22 cellular contexts compared by ENCODE assay signal in the genomic region with DNA sequence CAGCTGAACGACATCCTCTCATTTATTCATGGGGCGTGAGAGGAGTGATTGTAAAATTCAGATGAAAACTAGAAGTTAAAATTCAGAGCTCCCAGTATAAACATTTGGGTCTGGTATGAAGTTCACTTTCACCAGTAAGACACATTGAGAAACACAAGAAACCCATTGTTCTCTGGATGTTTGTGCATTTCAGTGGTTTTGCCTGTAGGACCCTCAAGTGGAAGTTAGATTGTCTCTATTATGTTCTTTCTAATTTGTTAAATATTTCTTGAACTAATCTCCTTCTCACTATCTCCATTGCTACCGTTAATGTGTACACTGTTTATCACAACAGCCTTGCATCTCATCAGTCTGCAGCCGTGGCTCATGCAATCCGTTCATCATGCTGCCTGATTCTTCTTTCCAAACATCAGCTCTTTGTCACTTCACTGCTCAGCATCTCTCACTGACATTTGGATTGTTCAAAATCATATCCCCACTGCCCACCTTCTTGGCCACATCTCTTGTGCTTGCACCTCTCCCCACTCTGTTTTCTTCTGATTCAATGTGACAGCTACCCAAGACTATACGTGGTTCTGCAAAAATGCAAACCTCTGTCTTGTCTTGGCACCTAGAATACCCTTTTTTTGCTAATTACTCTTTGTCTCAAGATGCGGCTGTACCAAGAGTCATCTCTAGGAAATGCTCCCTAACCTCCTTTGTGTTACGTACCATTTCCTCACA. TPM values are rescaled to one million over a fixed set of nuclear protein-coding genes. Genes with fewer than 3 reads are reported as not detected.
DNase-seq lines count a peak whose midpoint lies in the region; ATAC-seq and TF ChIP-seq lines count a peak whose summit lies in the region.
"Had no signal": no experiment of that assay in that cellular context is flagged by ENCODE, and none has a peak within 500 bp of the region (broad histone marks: within the 10 kb centered on the region; RNA-seq: fewer than 3 reads in every experiment).

No MANE protein-coding gene starts in this region.

- intact Hi-C loops in activated CD4-positive, alpha-beta memory T cell treated with anti-CD3 and anti-CD28 coated beads for 36 hours (cut with micrococcal nuclease) = loop anchor here (2.0 to 10.0 kb wide), 2 partner anchors 75 to 111 kb away; a partner anchor contains a TSS
- intact Hi-C loops in CD14-positive monocyte (cut with micrococcal nuclease) = no loop called here

- peak overlapping the region; percentile 68 for H3K4me3 Mint-ChIP-seq in activated T-cell treated with anti-CD3 and anti-CD28 coated beads, Interleukin-2, amount 50 U/mL, for 72 hours
- no peak overlapping the region for H3K4me3 Mint-ChIP-seq in activated CD4-positive, alpha-beta memory T cell treated with anti-CD3 and anti-CD28 coated beads for 36 hours
- H3K4me3 Mint-ChIP-seq in osteocyte (ENCODE audit: unreplicated experiment) = no peak overlapping the region
- H3K4me3 Mint-ChIP-seq in CD14-positive monocyte = no peak overlapping the region
- H3K4me3 Mint-ChIP-seq: IgD-negative memory B cell had no signal

- peaks cover 42% of the 10 kb centered on the region for H3K27me3 Mint-ChIP-seq in activated T-cell treated with anti-CD3 and anti-CD28 coated beads, Interleukin-2, amount 50 U/mL, for 72 hours (ENCODE audit: low read depth)
- H3K27me3 Mint-ChIP-seq in activated CD4-positive, alpha-beta memory T cell treated with anti-CD3 and anti-CD28 coated beads for 36 hours = peaks cover 4% of the 10 kb centered on the region
- H3K27me3 Mint-ChIP-seq in osteocyte (ENCODE audit: unreplicated experiment) = peaks cover 8% of the 10 kb centered on the region
- peaks cover 0 to 2% (median 0%) of the 10 kb centered on the region in 3 donors for H3K27me3 Mint-ChIP-seq in CD14-positive monocyte (ENCODE audit: low read depth in 3 of 3)

- no peak for TF ChIP-seq CTCF in osteocyte (IDR thresholded peaks at IDR 0.05)
- no peak for TF ChIP-seq CTCF in CD14-positive monocyte (IDR thresholded peaks at IDR 0.05)

- H3K36me3 Mint-ChIP-seq in activated T-cell treated with anti-CD3 and anti-CD28 coated beads, Interleukin-2, amount 50 U/mL, for 72 hours (ENCODE audit: insufficient read depth in 2 of 2) = peaks cover 5 to 9% of the 10 kb centered on the region in 2 donors
- no peaks in the 10 kb centered on the region for H3K36me3 Mint-ChIP-seq in activated CD4-positive, alpha-beta memory T cell treated with anti-CD3 and anti-CD28 coated beads for 36 hours
- no peaks in the 10 kb centered on the region for H3K36me3 Mint-ChIP-seq in osteocyte (ENCODE audit: unreplicated experiment)
- no peaks in the 10 kb centered on the region for H3K36me3 Mint-ChIP-seq in CD14-positive monocyte
- H3K36me3 Mint-ChIP-seq: IgD-negative memory B cell had no signal

- peaks cover 30% of the 10 kb centered on the region for H3K4me1 Mint-ChIP-seq in activated T-cell treated with anti-CD3 and anti-CD28 coated beads, Interleukin-2, amount 50 U/mL, for 72 hours (ENCODE audit: low read depth)
- peaks cover 21% of the 10 kb centered on the region for H3K4me1 Mint-ChIP-seq in activated CD4-positive, alpha-beta memory T cell treated with anti-CD3 and anti-CD28 coated beads for 36 hours (ENCODE audit: low read depth)
- H3K4me1 Mint-ChIP-seq in osteocyte (ENCODE audit: unreplicated experiment) = no peaks in the 10 kb centered on the region
- no peaks in the 10 kb centered on the region for H3K4me1 Mint-ChIP-seq in CD14-positive monocyte
- H3K4me1 Mint-ChIP-seq: IgD-negative memory B cell had no signal

- peak overlapping the region; percentile 91 for H3K27ac Mint-ChIP-seq in activated T-cell treated with anti-CD3 and anti-CD28 coated beads, Interleukin-2, amount 50 U/mL, for 72 hours
- peak overlapping the region; percentile 77 for H3K27ac Mint-ChIP-seq in activated CD4-positive, alpha-beta memory T cell treated with anti-CD3 and anti-CD28 coated beads for 36 hours
- H3K27ac Mint-ChIP-seq in osteocyte (ENCODE audit: unreplicated experiment) (no peak overlapping the region), CD14-positive monocyte (no peak overlapping the region)
- H3K27ac Mint-ChIP-seq: IgD-negative memory B cell had no signal

- CTCF ChIA-PET in activated CD4-positive, alpha-beta memory T cell treated with anti-CD3 and anti-CD28 coated beads for 36 hours (lab: Charles Lee) = interaction anchor here (1.0 to 3.8 kb wide), 5 partner anchors 9 to 34 kb away, joined by 3 to 15 read pairs (median 7); no protein-coding TSS in a partner anchor

- no peak for DNase-seq in activated CD4-positive, CD25-positive, alpha-beta regulatory T cell treated with anti-CD3 and anti-CD28 coated beads, Interleukin-2, amount 50 U/mL, for 72 hours
- peak; percentile 33 to 41 for DNase-seq in activated T-cell treated with anti-CD3 and anti-CD28 coated beads, Interleukin-2, amount 50 U/mL, for 72 hours
- DNase-seq in activated T-cell treated with anti-CD3 and anti-CD28 coated beads, Interleukin-2, amount 50 U/mL, for 48 hours = no peak
- DNase-seq in activated CD4-positive, alpha-beta memory T cell treated with anti-CD3 and anti-CD28 coated beads for 36 hours = peak; percentile 22
- DNase-seq in osteocyte (ENCODE audit: extremely low spot score, unreplicated experiment) = peak; percentile 21
- no peak for DNase-seq in AG20443 (ENCODE audit: low spot score)
- DNase-seq in CD14-positive monocyte (ENCODE audit: low spot score) = no peak
- DNase-seq: EL; GF-D8; GOT3; HCEC 1CT; NCI-H1105; NCI-H146; NCI-H2029 treated with DMSO at 0.1 percent for 48 hours; NCI-H226; NCI-H510A treated with DMSO at 0.1 percent for 48 hours; NCI-H748 treated with DMSO at 0.1 percent for 48 hours; NK-92 treated with Interleukin-12 subunit alpha and Interleukin-12 subunit beta, amount 100 ng/mL, for 24 hours had no signal

- peaks cover 0 to 2% of the 10 kb centered on the region in 2 donors for H3K9me3 Mint-ChIP-seq in activated T-cell treated with anti-CD3 and anti-CD28 coated beads, Interleukin-2, amount 50 U/mL, for 72 hours
- no peaks in the 10 kb centered on the region for H3K9me3 Mint-ChIP-seq in activated CD4-positive, alpha-beta memory T cell treated with anti-CD3 and anti-CD28 coated beads for 36 hours
- H3K9me3 Mint-ChIP-seq in osteocyte (ENCODE audit: unreplicated experiment) = no peaks in the 10 kb centered on the region
- peaks cover 0 to 2% (median 0%) of the 10 kb centered on the region in 7 donors for H3K9me3 Mint-ChIP-seq in CD14-positive monocyte

- POLR2A ChIA-PET in activated CD4-positive, alpha-beta memory T cell treated with anti-CD3 and anti-CD28 coated beads for 36 hours (lab: Charles Lee) = interaction anchor here (1.0 kb wide), 1 partner anchor 27 kb away, joined by 5 read pairs; no protein-coding TSS in a partner anchor

- peak; percentile 25 to 27 for ATAC-seq in activated CD4-positive, CD25-positive, alpha-beta regulatory T cell treated with anti-CD3 and anti-CD28 coated beads, Interleukin-2, amount 50 U/mL, for 24 hours
- peak; percentile 52 to 57 for ATAC-seq in activated T-cell treated with anti-CD3 and anti-CD28 coated beads, Interleukin-2, amount 50 U/mL, for 72 hours (replicated peaks in 1 of 2)

RNA-seq across cellular contexts. Expression of a gene that starts 49.5 kb away (rescaled TPM):
- 10 to 100 TPM; 23.9 to 44.3 TPM for total RNA-seq in activated T-cell treated with anti-CD3 and anti-CD28 coated beads, Interleukin-2, amount 50 U/mL, for 72 hours
- total RNA-seq in activated CD4-positive, alpha-beta memory T cell treated with anti-CD3 and anti-CD28 coated beads for 36 hours = 1 to 10 TPM; 3.4 to 3.5 TPM
- 0.51 and 0.65 TPM in 2 replicates for total RNA-seq in osteocyte
- not detected for polyA plus RNA-seq in CD14-positive monocyte
- total RNA-seq: A172 had no signal
- polyA plus RNA-seq: AG04450, IgD-negative memory B cell had no signal

Comparison
In these comparisons a context has a peak if more than half of its experiments do, and no peak if none do; other contexts are left out.
1. DNase-seq: peak in activated T-cell treated with anti-CD3 and anti-CD28 coated beads, Interleukin-2, amount 50 U/mL, for 72 hours (2 of 2), activated CD4-positive, alpha-beta memory T cell treated with anti-CD3 and anti-CD28 coated beads for 36 hours (single experiment) and osteocyte (single experiment); none in activated CD4-positive, CD25-positive, alpha-beta regulatory T cell treated with anti-CD3 and anti-CD28 coated beads, Interleukin-2, amount 50 U/mL, for 72 hours (single experiment), activated T-cell treated with anti-CD3 and anti-CD28 coated beads, Interleukin-2, amount 50 U/mL, for 48 hours (0 of 2), AG20443 (single experiment) and CD14-positive monocyte (single experiment).
2. H3K27ac Mint-ChIP-seq: peak in activated T-cell treated with anti-CD3 and anti-CD28 coated beads, Interleukin-2, amount 50 U/mL, for 72 hours (single experiment) and activated CD4-positive, alpha-beta memory T cell treated with anti-CD3 and anti-CD28 coated beads for 36 hours (single experiment); none in osteocyte (single experiment) and CD14-positive monocyte (0 of 7).
3. H3K4me3 Mint-ChIP-seq: peak in activated T-cell treated with anti-CD3 and anti-CD28 coated beads, Interleukin-2, amount 50 U/mL, for 72 hours (2 of 2); none in activated CD4-positive, alpha-beta memory T cell treated with anti-CD3 and anti-CD28 coated beads for 36 hours (single experiment), osteocyte (single experiment) and CD14-positive monocyte (0 of 2).
4. RNA of a gene that starts 49.5 kb away (total RNA-seq): 23.9 to 44.3 TPM in activated T-cell treated with anti-CD3 and anti-CD28 coated beads, Interleukin-2, amount 50 U/mL, for 72 hours; 3.4 to 3.5 TPM in activated CD4-positive, alpha-beta memory T cell treated with anti-CD3 and anti-CD28 coated beads for 36 hours and 0.51 to 0.65 TPM in osteocyte; every median in the first group is over 4 times any median in the second.